Comparison of ENCODE assay signal across 15 cellular contexts in the genomic region with DNA sequence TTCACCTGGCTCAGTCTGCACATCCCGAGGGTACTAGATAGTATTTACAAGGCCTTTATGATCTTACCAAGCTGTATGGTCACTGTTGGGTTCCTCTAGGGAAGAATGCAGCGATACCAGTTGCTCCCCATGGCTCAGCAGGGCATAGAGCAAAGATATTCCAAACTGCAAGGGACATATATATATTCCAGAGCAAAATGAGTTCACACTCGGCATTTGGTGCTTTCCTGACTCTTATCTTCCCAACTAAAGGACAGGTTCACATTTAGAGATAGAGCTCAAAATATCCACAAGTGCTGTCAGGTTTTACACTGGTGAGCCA. TPM values are rescaled to one million over a fixed set of nuclear protein-coding genes. Genes with fewer than 3 reads are reported as not detected.
A peak's percentile ranks its signal among the peaks of the same experiment; 100 is the strongest.
DNase-seq lines count a peak whose midpoint lies in the region; FAIRE-seq and TF ChIP-seq lines count a peak whose summit lies in the region.
"Had no signal": no experiment of that assay in that cellular context is flagged by ENCODE, and none has a peak within 500 bp of the region (broad histone marks: within the 10 kb centered on the region; RNA-seq: fewer than 3 reads in every experiment).

No MANE protein-coding gene starts in this region.

- H3K27ac ChIP-seq in trophoblast cell (ENCODE audit: low read depth, low read length), result no peak overlapping the region
- no peak overlapping the region for H3K27ac ChIP-seq in RWPE1
- H3K27ac ChIP-seq: brain microvascular endothelial cell, left lung had no signal

- no peak overlapping the region for H4K8ac ChIP-seq in trophoblast cell (ENCODE audit: low read depth, low read length)

- H2AFZ ChIP-seq in Loucy (ENCODE audit: low read length), result no peak overlapping the region
- no peak overlapping the region for H2AFZ ChIP-seq in trophoblast cell (ENCODE audit: insufficient read depth, low read length, poor library complexity)

- H3K4me1 ChIP-seq in Loucy (ENCODE audit: insufficient read depth, low read length, poor library complexity, severe bottlenecking), result peaks cover 20% of the 10 kb centered on the region
- peaks cover 4 to 10% of the 10 kb centered on the region in 2 experiments for H3K4me1 ChIP-seq in trophoblast cell (ENCODE audit: control insufficient read depth in 1 of 2, insufficient read depth in 2 of 2, low read length in 2 of 2)

- peaks cover 2% of the 10 kb centered on the region for H4K20me1 ChIP-seq in Loucy (ENCODE audit: insufficient read depth, low read length, poor library complexity, severe bottlenecking)

- H3K36me3 Mint-ChIP-seq in activated T-cell treated with anti-CD3 and anti-CD28 coated beads, Interleukin-2, amount 50 U/mL, for 24 hours (ENCODE audit: low read depth), result peaks cover 7% of the 10 kb centered on the region
- H3K36me3 Mint-ChIP-seq in activated naive CD8-positive, alpha-beta T cell treated with anti-CD3 and anti-CD28 coated beads for 36 hours, result peaks cover 2% of the 10 kb centered on the region

- peaks cover 79% of the 10 kb centered on the region for H3K4me1 Mint-ChIP-seq in activated T-cell treated with anti-CD3 and anti-CD28 coated beads, Interleukin-2, amount 50 U/mL, for 24 hours (ENCODE audit: low read depth)
- H3K4me1 Mint-ChIP-seq in activated naive CD8-positive, alpha-beta T cell treated with anti-CD3 and anti-CD28 coated beads for 36 hours, result peaks cover 74% of the 10 kb centered on the region

- H3K27ac Mint-ChIP-seq in activated T-cell treated with anti-CD3 and anti-CD28 coated beads, Interleukin-2, amount 50 U/mL, for 24 hours, result peak overlapping the region; percentile 96
- peak overlapping the region; percentile 91 for H3K27ac Mint-ChIP-seq in activated naive CD8-positive, alpha-beta T cell treated with anti-CD3 and anti-CD28 coated beads for 36 hours
- H3K27ac Mint-ChIP-seq: nephron had no signal

- CTCF ChIA-PET in RWPE1 (lab: Yijun Ruan, JAX), result interaction anchor here (1.2 kb wide), 1 partner anchor 72 kb away, joined by 6 read pairs; no protein-coding TSS in a partner anchor

- H3K9ac ChIP-seq in Loucy (ENCODE audit: low read depth, low read length, poor library complexity, severe bottlenecking), result peak overlapping the region; percentile 15
- H3K9ac ChIP-seq in trophoblast cell (ENCODE audit: low read length), result no peak overlapping the region

- no peak overlapping the region for H4K91ac ChIP-seq in trophoblast cell (ENCODE audit: low read depth, low read length)

- no peak overlapping the region for H3K4me2 ChIP-seq in Loucy (ENCODE audit: low read depth, low read length, poor library complexity, severe bottlenecking)
- no peak overlapping the region for H3K4me2 ChIP-seq in trophoblast cell (ENCODE audit: low read length)

- no CpG with 5 or more reads among the region's 3 CpGs for WGBS in trophoblast cell (ENCODE audit: extremely low coverage, insufficient coverage, insufficient read length)

- no peak overlapping the region for H2BK12ac ChIP-seq in trophoblast cell (ENCODE audit: low read length)

- H3K27me3 ChIP-seq in Loucy (ENCODE audit: insufficient read depth, low read length, poor library complexity, severe bottlenecking) (no peaks in the 10 kb centered on the region), trophoblast cell (ENCODE audit: insufficient read depth, low read length) (no peaks in the 10 kb centered on the region)
- H3K27me3 ChIP-seq: brain microvascular endothelial cell, left lung had no signal

- H3K4me3 Mint-ChIP-seq in activated T-cell treated with anti-CD3 and anti-CD28 coated beads, Interleukin-2, amount 50 U/mL, for 24 hours, result peak overlapping the region; percentile 68
- H3K4me3 Mint-ChIP-seq in activated naive CD8-positive, alpha-beta T cell treated with anti-CD3 and anti-CD28 coated beads for 36 hours, result peak overlapping the region; percentile 64
- H3K4me3 Mint-ChIP-seq: nephron had no signal

- no peak overlapping the region for H3K23ac ChIP-seq in trophoblast cell (ENCODE audit: low read length)

- POLR2A ChIA-PET in RWPE1 (lab: Yijun Ruan, JAX; ENCODE audit: low non-redundant PET), result interaction anchor here (0.9 kb wide), 1 partner anchor 59 kb away, joined by 3 read pairs; no protein-coding TSS in a partner anchor

- no peak overlapping the region for H2BK120ac ChIP-seq in trophoblast cell (ENCODE audit: insufficient read depth, low read length, poor library complexity)

- no peak overlapping the region for H3K4ac ChIP-seq in trophoblast cell (ENCODE audit: low read depth, low read length)

- no peaks in the 10 kb centered on the region for H3K9me2 ChIP-seq in Loucy (replicated peaks; ENCODE audit: low read depth, low read length)

- peaks cover 5% of the 10 kb centered on the region for H3K79me1 ChIP-seq in trophoblast cell (ENCODE audit: low read length)

- H2BK5ac ChIP-seq in trophoblast cell (ENCODE audit: low read depth, low read length, poor library complexity), result no peak overlapping the region

- H3K18ac ChIP-seq in trophoblast cell (ENCODE audit: low read length), result no peak overlapping the region

- H3K4me3 ChIP-seq in Loucy (ENCODE audit: low read length, poor library complexity, severe bottlenecking) (no peak overlapping the region), trophoblast cell (ENCODE audit: low read depth, low read length) (no peak overlapping the region)
- H3K4me3 ChIP-seq: left lung had no signal

- H3K36me3 ChIP-seq in Loucy (ENCODE audit: insufficient read depth, low read length), result no peaks in the 10 kb centered on the region
- H3K36me3 ChIP-seq in trophoblast cell (ENCODE audit: control insufficient read depth in 1 of 2, insufficient read depth in 2 of 2, low read length in 2 of 2), result no peaks in the 10 kb centered on the region
- H3K36me3 ChIP-seq: brain microvascular endothelial cell, left lung had no signal

- no peak overlapping the region for H4K12ac ChIP-seq in trophoblast cell (ENCODE audit: low read depth, low read length)

- no peaks in the 10 kb centered on the region for H3K27me3 Mint-ChIP-seq in activated T-cell treated with anti-CD3 and anti-CD28 coated beads, Interleukin-2, amount 50 U/mL, for 24 hours
- H3K27me3 Mint-ChIP-seq in activated naive CD8-positive, alpha-beta T cell treated with anti-CD3 and anti-CD28 coated beads for 36 hours, result no peaks in the 10 kb centered on the region

- H3K9me3 Mint-ChIP-seq in activated T-cell treated with anti-CD3 and anti-CD28 coated beads, Interleukin-2, amount 50 U/mL, for 24 hours, result no peaks in the 10 kb centered on the region
- no peaks in the 10 kb centered on the region for H3K9me3 Mint-ChIP-seq in activated naive CD8-positive, alpha-beta T cell treated with anti-CD3 and anti-CD28 coated beads for 36 hours
- H3K9me3 Mint-ChIP-seq: nephron had no signal

- H3K79me2 ChIP-seq in Loucy (ENCODE audit: insufficient read depth, low read length) (peaks cover 9% of the 10 kb centered on the region), trophoblast cell (ENCODE audit: control insufficient read depth, insufficient read depth, low read length, poor library complexity) (peaks cover 5% of the 10 kb centered on the region)

- TF ChIP-seq CTCF in Loucy (conservative IDR thresholded peaks at IDR 0.05; ENCODE audit: low read length) (no peak), RWPE1 (conservative IDR thresholded peaks at IDR 0.05; ENCODE audit: low read depth) (no peak)

- no peak overlapping the region for H2AK5ac ChIP-seq in trophoblast cell (ENCODE audit: low read length)

- no peak for DNase-seq in activated T-cell treated with anti-CD3 and anti-CD28 coated beads, Interleukin-2, amount 50 U/mL, for 24 hours
- DNase-seq in activated T-cell treated with anti-CD3 and anti-CD28 coated beads for 4 hours (no peak), trophoblast cell (peak; percentile 62 to 81), NOMO-1 (lab: John Stamatoyannopoulos, UW; ENCODE audit: unreplicated experiment in 2 of 2) (no peak), RWPE1 (ENCODE audit: low spot score) (no peak), urothelium cell line (ENCODE audit: low spot score) (no peak)
- no peak for DNase-seq in activated naive CD8-positive, alpha-beta T cell treated with anti-CD3 and anti-CD28 coated beads for 36 hours
- DNase-seq: brain microvascular endothelial cell; left lung; NCI-H1105 treated with DMSO at 0.1 percent for 48 hours; NCI-H345; stimulated activated CD4-positive, alpha-beta T cell treated with anti-CD3 and anti-CD28 coated beads, Interleukin-2, amount 100 ng/mL, for 48 hours had no signal

- no peak for FAIRE-seq in urothelium cell line (lab: Jason Lieb, UNC)

- H3F3A ChIP-seq in Loucy (ENCODE audit: low read depth), result no peaks in the 10 kb centered on the region

- no peak overlapping the region for H3K14ac ChIP-seq in trophoblast cell (ENCODE audit: low read length)

- no peaks in the 10 kb centered on the region for H3K9me3 ChIP-seq in Loucy (ENCODE audit: insufficient read depth, low read depth, low read length)
- no peaks in the 10 kb centered on the region for H3K9me3 ChIP-seq in trophoblast cell (ENCODE audit: insufficient read depth, low read depth, low read length)
- H3K9me3 ChIP-seq: left lung had no signal

RNA-seq across cellular contexts. Expression of a gene that starts 3.5 kb away (rescaled TPM):
- total RNA-seq in activated naive CD8-positive, alpha-beta T cell treated with anti-CD3 and anti-CD28 coated beads for 36 hours, result 10 to 100 TPM; 47.6 to 51.5 TPM
- 13.9 and 16.3 TPM in 2 replicates for polyA plus RNA-seq in trophoblast cell (2013)

RNA-seq across cellular contexts. Expression of a gene that starts 44.1 kb away (rescaled TPM):
- total RNA-seq in activated naive CD8-positive, alpha-beta T cell treated with anti-CD3 and anti-CD28 coated beads for 36 hours, result 1 to 10 TPM; 7.0 to 8.6 TPM
- 0.05 and 0.06 TPM in 2 replicates for polyA plus RNA-seq in trophoblast cell (2013)
- total RNA-seq: renal cortical epithelial cell had no signal

RNA-seq across cellular contexts. Expression of a gene that starts 44.3 kb away (rescaled TPM):
- 1,000 to 10,000 TPM; 3,772 to 3,785 TPM for total RNA-seq in activated naive CD8-positive, alpha-beta T cell treated with anti-CD3 and anti-CD28 coated beads for 36 hours
- polyA plus RNA-seq in trophoblast cell (2013), result 196 and 199 TPM in 2 replicates

Comparison
In these comparisons a context has a peak if more than half of its experiments do, and no peak if none do; other contexts are left out.
1. DNase-seq: peak in trophoblast cell (2 of 2); none in activated T-cell treated with anti-CD3 and anti-CD28 coated beads, Interleukin-2, amount 50 U/mL, for 24 hours (single experiment), activated T-cell treated with anti-CD3 and anti-CD28 coated beads for 4 hours (single experiment), activated naive CD8-positive, alpha-beta T cell treated with anti-CD3 and anti-CD28 coated beads for 36 hours (single experiment), NOMO-1 (0 of 2), RWPE1 (single experiment) and urothelium cell line (single experiment).